Comparison of ENCODE assay signal across 2 cellular contexts in the genomic region with DNA sequence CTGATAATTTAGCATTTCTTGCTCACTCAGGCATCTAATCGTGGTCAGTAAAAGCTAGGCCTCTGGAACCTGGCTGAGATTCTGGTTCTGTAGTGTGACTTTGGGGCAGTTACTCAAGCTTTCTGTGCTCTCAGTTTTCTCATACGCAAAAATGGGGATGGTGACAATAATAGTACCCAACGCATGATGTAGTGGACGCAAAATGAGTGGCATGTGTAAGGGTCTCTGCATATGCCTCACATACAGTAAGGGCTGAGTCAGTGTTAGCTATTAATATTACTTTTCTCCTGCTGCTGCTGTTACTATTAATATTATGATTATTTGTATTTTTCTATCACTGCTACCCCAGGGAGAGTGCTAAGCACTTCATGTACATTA.
TF ChIP-seq lines count a peak whose summit lies in the region.

No MANE protein-coding gene starts in this region.

TF ChIP-seq in A549, 52 proteins besides CTCF, POLR2A, EP300 and RAD21:
- no peak for TF ChIP-seq FOSL2 (IDR thresholded peaks at IDR 0.05)
- TF ChIP-seq FOSL2 (CRISPR knock-in tag; IDR thresholded peaks at IDR 0.05): no peak
- no peak for TF ChIP-seq ESRRA (IDR thresholded peaks at IDR 0.05; ENCODE audit: borderline replicate concordance, low read length)
- TF ChIP-seq SMC3 (IDR thresholded peaks at IDR 0.05): no peak
- TF ChIP-seq PHF8 (IDR thresholded peaks at IDR 0.05; ENCODE audit: borderline replicate concordance, low read depth): no peak
- no peak for TF ChIP-seq CBX2 (IDR thresholded peaks at IDR 0.05; ENCODE audit: borderline replicate concordance, low read depth)
- TF ChIP-seq, protein P1, sequence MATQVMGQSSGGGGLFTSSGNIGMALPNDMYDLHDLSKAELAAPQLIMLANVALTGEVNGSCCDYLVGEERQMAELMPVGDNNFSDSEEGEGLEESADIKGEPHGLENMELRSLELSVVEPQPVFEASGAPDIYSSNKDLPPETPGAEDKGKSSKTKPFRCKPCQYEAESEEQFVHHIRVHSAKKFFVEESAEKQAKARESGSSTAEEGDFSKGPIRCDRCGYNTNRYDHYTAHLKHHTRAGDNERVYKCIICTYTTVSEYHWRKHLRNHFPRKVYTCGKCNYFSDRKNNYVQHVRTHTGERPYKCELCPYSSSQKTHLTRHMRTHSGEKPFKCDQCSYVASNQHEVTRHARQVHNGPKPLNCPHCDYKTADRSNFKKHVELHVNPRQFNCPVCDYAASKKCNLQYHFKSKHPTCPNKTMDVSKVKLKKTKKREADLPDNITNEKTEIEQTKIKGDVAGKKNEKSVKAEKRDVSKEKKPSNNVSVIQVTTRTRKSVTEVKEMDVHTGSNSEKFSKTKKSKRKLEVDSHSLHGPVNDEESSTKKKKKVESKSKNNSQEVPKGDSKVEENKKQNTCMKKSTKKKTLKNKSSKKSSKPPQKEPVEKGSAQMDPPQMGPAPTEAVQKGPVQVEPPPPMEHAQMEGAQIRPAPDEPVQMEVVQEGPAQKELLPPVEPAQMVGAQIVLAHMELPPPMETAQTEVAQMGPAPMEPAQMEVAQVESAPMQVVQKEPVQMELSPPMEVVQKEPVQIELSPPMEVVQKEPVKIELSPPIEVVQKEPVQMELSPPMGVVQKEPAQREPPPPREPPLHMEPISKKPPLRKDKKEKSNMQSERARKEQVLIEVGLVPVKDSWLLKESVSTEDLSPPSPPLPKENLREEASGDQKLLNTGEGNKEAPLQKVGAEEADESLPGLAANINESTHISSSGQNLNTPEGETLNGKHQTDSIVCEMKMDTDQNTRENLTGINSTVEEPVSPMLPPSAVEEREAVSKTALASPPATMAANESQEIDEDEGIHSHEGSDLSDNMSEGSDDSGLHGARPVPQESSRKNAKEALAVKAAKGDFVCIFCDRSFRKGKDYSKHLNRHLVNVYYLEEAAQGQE (IDR thresholded peaks at IDR 0.05): no peak
- TF ChIP-seq MYC (IDR thresholded peaks at IDR 0.05; ENCODE audit: borderline replicate concordance, low read length): no peak
- TF ChIP-seq, protein P2, sequence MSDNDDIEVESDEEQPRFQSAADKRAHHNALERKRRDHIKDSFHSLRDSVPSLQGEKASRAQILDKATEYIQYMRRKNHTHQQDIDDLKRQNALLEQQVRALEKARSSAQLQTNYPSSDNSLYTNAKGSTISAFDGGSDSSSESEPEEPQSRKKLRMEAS (IDR thresholded peaks at IDR 0.05): no peak

TF ChIP-seq in K562, 482 proteins besides CTCF, POLR2A, EP300 and RAD21:
- TF ChIP-seq ZNF551 (CRISPR knock-in tag; IDR thresholded peaks at IDR 0.05) (no peak), ZNF766 (CRISPR knock-in tag; conservative IDR thresholded peaks at IDR 0.05) (no peak), PREB (CRISPR knock-in tag; IDR thresholded peaks at IDR 0.05) (no peak), SIN3B (IDR thresholded peaks at IDR 0.05; ENCODE audit: low read depth) (no peak), ZNF384 (IDR thresholded peaks at IDR 0.05; ENCODE audit: low read depth, low read length) (no peak), BRD9 (IDR thresholded peaks at IDR 0.05; ENCODE audit: low read depth, partially characterized antibody) (no peak), ZNF444 (CRISPR knock-in tag; IDR thresholded peaks at IDR 0.05) (no peak), NFE2 (IDR thresholded peaks at IDR 0.05; ENCODE audit: low read depth) (no peak), TRIM28 (IDR thresholded peaks at IDR 0.05) (no peak)
